Comparison of ENCODE assay signal across 8 cellular contexts in genomic region chr22:19607198-19608113, GRCh38.
DNase-seq lines count a peak whose midpoint lies in the region; ATAC-seq, FAIRE-seq and TF ChIP-seq lines count a peak whose summit lies in the region.

No MANE protein-coding gene starts in this region.

- peaks cover 4 to 30% (median 8%) of the 10 kb centered on the region in 7 donors for H3K27me3 ChIP-seq in heart right ventricle
- H3K27me3 ChIP-seq in left ventricle myocardium inferior (ENCODE audit: low read depth) = peaks cover 32% of the 10 kb centered on the region
- no peaks in the 10 kb centered on the region for H3K27me3 ChIP-seq in aorta (ENCODE audit: control insufficient read depth in 1 of 2, insufficient read depth in 2 of 2, low read length in 1 of 2)

- FAIRE-seq in GM19239 (lab: Jason Lieb, UNC) = no peak

- H3K27ac ChIP-seq in heart right ventricle = peak overlapping the region in 2 of 10 donors; percentile 26 to 48
- H3K27ac ChIP-seq in left ventricle myocardium inferior (replicated peaks) = no peak overlapping the region
- H3K27ac ChIP-seq in aorta (ENCODE audit: low read depth in 1 of 2, low read length in 2 of 2) = no peak overlapping the region

- H3K4me3 ChIP-seq in heart right ventricle = no peak overlapping the region
- H3K4me3 ChIP-seq in left ventricle myocardium inferior = no peak overlapping the region
- H3K4me3 ChIP-seq in aorta (ENCODE audit: low read length in 2 of 2) = no peak overlapping the region

- H3K36me3 ChIP-seq in heart right ventricle (no peaks in the 10 kb centered on the region), left ventricle myocardium inferior (no peaks in the 10 kb centered on the region), aorta (ENCODE audit: control insufficient read depth in 1 of 2, insufficient read depth in 2 of 2, low read length in 1 of 2) (no peaks in the 10 kb centered on the region)

- 40 to 41% methylated on average over 29 of the region's 29 CpGs for WGBS in heart right ventricle, 2 donors
- 33 to 34% methylated on average over 29 of the region's 29 CpGs for WGBS in aorta, 2 donors

- intact Hi-C loops in heart right ventricle (cut with DNase I) (loop anchor here in 1 of 10 donors (5.0 kb wide), 1 partner anchor 95 kb away; no protein-coding TSS in a partner anchor), left ventricle myocardium inferior (cut with micrococcal nuclease) (no loop called here), aorta (cut with DNase I) (no loop called here)

- H3K4me1 ChIP-seq in heart right ventricle = peaks cover 0 to 27% (median 13%) of the 10 kb centered on the region in 9 donors
- H3K4me1 ChIP-seq in left ventricle myocardium inferior = peaks cover 26% of the 10 kb centered on the region
- H3K4me1 ChIP-seq in aorta (ENCODE audit: control insufficient read depth in 1 of 2, insufficient read depth in 2 of 2, low read length in 2 of 2) = no peaks in the 10 kb centered on the region

- TF ChIP-seq CTCF in heart right ventricle (IDR thresholded peaks at IDR 0.05) = no peak
- no peak for TF ChIP-seq CTCF in left ventricle myocardium inferior (IDR thresholded peaks at IDR 0.05; ENCODE audit: borderline replicate concordance)

- DNase-seq in heart right ventricle (peak in 1 of 2 donors; percentile 23), left ventricle myocardium inferior (no peak), iPS-NIHi7 (ENCODE audit: extremely low spot score) (peak; percentile 43), aorta (no peak), GM19239 (ENCODE audit: insufficient read length, low spot score) (no peak)
- DNase-seq in activated T-cell treated with anti-CD3 and anti-CD28 coated beads, Interleukin-2, amount 50 U/mL, for 48 hours = peak; percentile 55 to 67
- DNase-seq in NK-92 treated with Interleukin-12 subunit alpha and Interleukin-12 subunit beta, amount 100 ng/mL, for 24 hours (lab: John Stamatoyannopoulos, UW) = no peak

- no peaks in the 10 kb centered on the region for H3K9me3 ChIP-seq in heart right ventricle
- no peaks in the 10 kb centered on the region for H3K9me3 ChIP-seq in left ventricle myocardium inferior (replicated peaks)
- H3K9me3 ChIP-seq in aorta (ENCODE audit: control insufficient read depth, low read length) = no peaks in the 10 kb centered on the region

- ATAC-seq in heart right ventricle = peak in 7 of 8 donors; percentile 40 to 83 (median 65)
- ATAC-seq in aorta (ENCODE audit: low FRiP score) = peak; percentile 69
- ATAC-seq in GM21360 (IDR thresholded peaks at IDR 0.05; ENCODE audit: unreplicated experiment) = no peak

Comparison
In these comparisons a context has a peak if more than half of its experiments do, and no peak if none do; other contexts are left out.
1. DNase-seq: peak in activated T-cell treated with anti-CD3 and anti-CD28 coated beads, Interleukin-2, amount 50 U/mL, for 48 hours (2 of 2) and iPS-NIHi7 (single experiment); none in left ventricle myocardium inferior (single experiment), aorta (0 of 2), NK-92 treated with Interleukin-12 subunit alpha and Interleukin-12 subunit beta, amount 100 ng/mL, for 24 hours (single experiment) and GM19239 (single experiment).